9 cellular contexts compared by ENCODE assay signal in the genomic region with DNA sequence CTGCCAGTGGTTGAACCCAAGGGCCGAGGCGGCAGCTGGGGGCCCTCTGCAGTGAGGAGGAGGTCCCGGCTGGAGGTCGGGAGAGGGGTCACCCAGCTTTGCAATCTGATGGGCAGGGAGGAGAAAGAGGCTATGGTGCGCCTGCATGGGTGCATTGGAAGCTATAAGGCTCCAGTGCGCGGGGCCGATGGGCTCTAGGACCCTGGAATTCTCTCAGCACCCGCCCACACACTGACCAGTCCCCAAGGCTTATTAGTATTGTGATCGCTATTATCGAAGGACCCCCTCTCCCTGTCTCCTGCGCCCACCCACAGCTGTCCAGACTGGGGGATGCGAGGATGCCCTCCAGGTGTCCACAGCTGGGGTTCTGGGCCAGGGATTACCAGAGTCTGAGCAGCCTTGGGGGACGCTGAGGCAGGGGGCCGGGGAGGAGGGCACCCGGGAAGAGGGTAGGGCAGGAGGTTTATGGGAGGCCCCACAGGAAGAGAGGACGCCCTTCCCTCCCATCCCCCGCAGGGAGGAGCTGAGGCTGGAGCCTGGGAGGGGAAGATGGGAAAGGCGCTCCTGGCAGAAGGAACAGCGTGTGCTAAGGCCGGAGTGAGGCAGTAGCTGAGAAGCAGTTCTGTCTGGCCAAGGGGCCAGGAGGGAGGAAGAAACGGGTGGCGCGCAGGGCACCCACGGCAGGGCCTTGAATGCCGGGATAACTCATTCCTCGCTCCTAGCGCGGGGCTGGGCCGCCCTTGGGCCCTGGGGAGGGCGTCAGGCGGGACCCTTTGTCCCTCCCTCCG. TPM values are rescaled to one million over a fixed set of nuclear protein-coding genes. Genes with fewer than 3 reads are reported as not detected.
DNase-seq lines count a peak whose midpoint lies in the region; ATAC-seq and TF ChIP-seq lines count a peak whose summit lies in the region.
"Had no signal": no experiment of that assay in that cellular context is flagged by ENCODE, and none has a peak within 500 bp of the region (broad histone marks: within the 10 kb centered on the region; RNA-seq: fewer than 3 reads in every experiment).

No MANE protein-coding gene starts in this region.

- ATAC-seq in stimulated activated effector memory CD8-positive, alpha-beta T cell treated with anti-CD3 and anti-CD28 coated beads, Interleukin-12 subunit alpha, Interleukin-12 subunit beta, amount 100 ng/mL, for 72 hours: peak; percentile 27
- ATAC-seq in HG02973 (IDR thresholded peaks at IDR 0.05; ENCODE audit: unreplicated experiment) (no peak), GM21526 (IDR thresholded peaks at IDR 0.05; ENCODE audit: low FRiP score, unreplicated experiment) (no peak)

- CTCF ChIA-PET in activated CD4-positive, alpha-beta T cell treated with anti-CD3 and anti-CD28 coated beads, Interleukin-2, amount 10 ng/mL, durations not matched to agents 7 days and 5 days (lab: Charles Lee): interaction anchor here (1.0 to 2.7 kb wide), 8 partner anchors 9 to 465 kb away, joined by 4 to 8 read pairs (median 5); no protein-coding TSS in a partner anchor

- H3K4me3 ChIP-seq in astrocyte of the spinal cord (ENCODE audit: low read depth, low read length) (peak overlapping the region; percentile 32), iPS-20b (ENCODE audit: low read length) (peak overlapping the region; percentile 84)

- DNase-seq in H9 (peak; percentile 87), astrocyte of the spinal cord (ENCODE audit: low read depth, low spot score) (peak; percentile 88), H4 (ENCODE audit: low spot score) (no peak)
- no peak for DNase-seq in stimulated activated effector memory CD8-positive, alpha-beta T cell treated with anti-CD3 and anti-CD28 coated beads, Interleukin-12 subunit alpha, Interleukin-12 subunit beta, amount 100 ng/mL, for 72 hours (ENCODE audit: low spot score in 2 of 2)
- no peak for DNase-seq in activated CD4-positive, alpha-beta T cell treated with anti-CD3 and anti-CD28 coated beads, Interleukin-2, amount 10 ng/mL, durations not matched to agents 7 days and 5 days

- no peak overlapping the region for H3K27ac ChIP-seq in H9 (ENCODE audit: insufficient read length, low read depth, low read length)
- H3K27ac ChIP-seq in iPS-20b (ENCODE audit: low read length): no peak overlapping the region

- no peak overlapping the region for H3T11ph ChIP-seq in H9 (ENCODE audit: low read length)

- no peak overlapping the region for H3K56ac ChIP-seq in H9 (ENCODE audit: insufficient read length, low read depth, low read length)

- no peak overlapping the region for H2AFZ ChIP-seq in H9 (ENCODE audit: low read length)

- no peak overlapping the region for H3K23ac ChIP-seq in H9 (ENCODE audit: insufficient read length, low read depth, low read length)

- POLR2A ChIA-PET in activated CD4-positive, alpha-beta T cell treated with anti-CD3 and anti-CD28 coated beads, Interleukin-2, amount 10 ng/mL, durations not matched to agents 7 days and 5 days (lab: Charles Lee): no interaction called here

- no peak overlapping the region for H3K4ac ChIP-seq in H9 (ENCODE audit: low read depth, low read length)

- H3K23me2 ChIP-seq in H9 (ENCODE audit: insufficient read length, low read depth, low read length, poor library complexity, severe bottlenecking): peaks cover 12% of the 10 kb centered on the region

- no peaks in the 10 kb centered on the region for H3K36me3 Mint-ChIP-seq in H9 (ENCODE audit: insufficient read depth in 1 of 3, low read depth in 3 of 3)
- peaks cover 6% of the 10 kb centered on the region for H3K36me3 Mint-ChIP-seq in stimulated activated effector memory CD8-positive, alpha-beta T cell treated with anti-CD3 and anti-CD28 coated beads, Interleukin-12 subunit alpha, Interleukin-12 subunit beta, amount 100 ng/mL, for 72 hours
- no peaks in the 10 kb centered on the region for H3K36me3 Mint-ChIP-seq in activated CD4-positive, alpha-beta T cell treated with anti-CD3 and anti-CD28 coated beads, Interleukin-2, amount 10 ng/mL, durations not matched to agents 7 days and 5 days (ENCODE audit: low read depth)

- H3K4me2 ChIP-seq in H9 (ENCODE audit: insufficient read depth, insufficient read length, low read length): peak overlapping the region; percentile 68

- no peak overlapping the region; the same call in 1 of the 2 replicates for H2BK15ac ChIP-seq in H9 (ENCODE audit: low read depth, low read length)

- no peak overlapping the region for H2BK12ac ChIP-seq in H9 (ENCODE audit: insufficient read length, low read depth, low read length)

- H4K8ac ChIP-seq in H9 (replicated peaks; ENCODE audit: insufficient read length, low read depth, low read length): no peak overlapping the region

- no peak overlapping the region for H2AK5ac ChIP-seq in H9 (ENCODE audit: insufficient read length, low read length)

- no peaks in the 10 kb centered on the region; a peak in 1 of 5 replicates for H3K9me3 Mint-ChIP-seq in H9
- H3K9me3 Mint-ChIP-seq in stimulated activated effector memory CD8-positive, alpha-beta T cell treated with anti-CD3 and anti-CD28 coated beads, Interleukin-12 subunit alpha, Interleukin-12 subunit beta, amount 100 ng/mL, for 72 hours: no peaks in the 10 kb centered on the region
- H3K9me3 Mint-ChIP-seq in activated CD4-positive, alpha-beta T cell treated with anti-CD3 and anti-CD28 coated beads, Interleukin-2, amount 10 ng/mL, durations not matched to agents 7 days and 5 days: no peaks in the 10 kb centered on the region

- H3K27me3 ChIP-seq in H9 (ENCODE audit: insufficient read depth, low read length) (peaks cover 4% of the 10 kb centered on the region; the same call in 1 of the 2 replicates), iPS-20b (ENCODE audit: insufficient read depth, low read length) (peaks cover 47% of the 10 kb centered on the region)

- no peak overlapping the region for H4K5ac ChIP-seq in H9 (ENCODE audit: insufficient read length, low read depth, low read length)

- no peak overlapping the region for H4K91ac ChIP-seq in H9 (ENCODE audit: insufficient read length, low read depth, low read length)

- no peak overlapping the region for H3K27ac Mint-ChIP-seq in H9
- H3K27ac Mint-ChIP-seq in stimulated activated effector memory CD8-positive, alpha-beta T cell treated with anti-CD3 and anti-CD28 coated beads, Interleukin-12 subunit alpha, Interleukin-12 subunit beta, amount 100 ng/mL, for 72 hours: peak overlapping the region; percentile 63
- H3K27ac Mint-ChIP-seq in activated CD4-positive, alpha-beta T cell treated with anti-CD3 and anti-CD28 coated beads, Interleukin-2, amount 10 ng/mL, durations not matched to agents 7 days and 5 days: no peak overlapping the region

- H4K20me1 ChIP-seq in H9 (ENCODE audit: control insufficient read depth, insufficient read depth, insufficient read length): no peaks in the 10 kb centered on the region

- H2BK5ac ChIP-seq in H9 (ENCODE audit: insufficient read length, low read length): no peak overlapping the region

- TF ChIP-seq CTCF in H9 (conservative IDR thresholded peaks at IDR 0.05) (no peak), astrocyte of the spinal cord (IDR thresholded peaks at IDR 0.05; ENCODE audit: low read depth, low read length) (no peak)

- in situ Hi-C loops in astrocyte of the spinal cord (cut with HindIII; ENCODE audit: low sequenced_read_pairs): no loop called here

- H3K9me3 ChIP-seq in H9 (ENCODE audit: control insufficient read depth, low read depth, low read length): no peaks in the 10 kb centered on the region
- no peaks in the 10 kb centered on the region for H3K9me3 ChIP-seq in iPS-20b (ENCODE audit: insufficient read depth, low read depth, low read length)

- H3K4me1 Mint-ChIP-seq in H9: peaks cover 36 to 44% of the 10 kb centered on the region in 2 experiments
- H3K4me1 Mint-ChIP-seq in stimulated activated effector memory CD8-positive, alpha-beta T cell treated with anti-CD3 and anti-CD28 coated beads, Interleukin-12 subunit alpha, Interleukin-12 subunit beta, amount 100 ng/mL, for 72 hours: peaks cover 29% of the 10 kb centered on the region
- peaks cover 29% of the 10 kb centered on the region for H3K4me1 Mint-ChIP-seq in activated CD4-positive, alpha-beta T cell treated with anti-CD3 and anti-CD28 coated beads, Interleukin-2, amount 10 ng/mL, durations not matched to agents 7 days and 5 days

- no CpG with 5 or more reads among the region's 33 CpGs for WGBS in H9 (ENCODE audit: extremely low coverage, insufficient read length, low lambda C conversion rate)

- H3K4me3 Mint-ChIP-seq in H9: peak overlapping the region; percentile 70 to 82
- H3K4me3 Mint-ChIP-seq in stimulated activated effector memory CD8-positive, alpha-beta T cell treated with anti-CD3 and anti-CD28 coated beads, Interleukin-12 subunit alpha, Interleukin-12 subunit beta, amount 100 ng/mL, for 72 hours: peak overlapping the region; percentile 60
- no peak overlapping the region for H3K4me3 Mint-ChIP-seq in activated CD4-positive, alpha-beta T cell treated with anti-CD3 and anti-CD28 coated beads, Interleukin-2, amount 10 ng/mL, durations not matched to agents 7 days and 5 days

- peaks cover 8% of the 10 kb centered on the region; the same call in 1 of the 2 replicates for H3K4me1 ChIP-seq in H9 (ENCODE audit: insufficient read depth, low read length)
- H3K4me1 ChIP-seq in iPS-20b (ENCODE audit: insufficient read depth, low read length): peaks cover 10% of the 10 kb centered on the region; the same call in 1 of the 2 replicates

- H3K27me3 Mint-ChIP-seq in H9 (ENCODE audit: low read depth): peaks cover 54% of the 10 kb centered on the region
- H3K27me3 Mint-ChIP-seq in activated CD4-positive, alpha-beta T cell treated with anti-CD3 and anti-CD28 coated beads, Interleukin-2, amount 10 ng/mL, durations not matched to agents 7 days and 5 days: peaks cover 14% of the 10 kb centered on the region

- no peak overlapping the region for H2BK120ac ChIP-seq in H9 (ENCODE audit: low read depth, low read length, poor library complexity, severe bottlenecking)

- no peak overlapping the region for H2BK20ac ChIP-seq in H9 (ENCODE audit: low read depth, low read length, poor library complexity, severe bottlenecking)

- H3K14ac ChIP-seq in H9 (ENCODE audit: insufficient read depth, low read length): peak overlapping the region; percentile 45

- H3K79me2 ChIP-seq in H9 (ENCODE audit: insufficient read depth, low read length): no peaks in the 10 kb centered on the region

- H3K79me1 ChIP-seq in H9 (ENCODE audit: insufficient read depth, low read depth, low read length, poor library complexity, severe bottlenecking): no peaks in the 10 kb centered on the region

- H3K9ac ChIP-seq in H9 (ENCODE audit: extremely low read depth, insufficient read length, low read length) (no peak overlapping the region), iPS-20b (ENCODE audit: low read depth, low read length) (peak overlapping the region; percentile 53; the same call in 1 of the 2 replicates)

- H3K18ac ChIP-seq in H9 (ENCODE audit: insufficient read length, low read depth, low read length): peak overlapping the region; percentile 76

- no peaks in the 10 kb centered on the region for H3K36me3 ChIP-seq in iPS-20b (ENCODE audit: insufficient read depth, low read depth, low read length)

RNA-seq across cellular contexts. Expression of gene C9orf50, which starts 24.2 kb away (rescaled TPM):
- not detected in 2 replicates for total RNA-seq in H9 (2021)
- total RNA-seq in H4 (2014; rRNA removed; shearing (Covaris generic)): not detected in 2 replicates
- not detected for total RNA-seq in activated CD4-positive, alpha-beta T cell treated with anti-CD3 and anti-CD28 coated beads, Interleukin-2, amount 10 ng/mL, durations not matched to agents 7 days and 5 days
- total RNA-seq: frontal cortex had no signal

RNA-seq across cellular contexts. Expression of gene NTMT1, which starts 29.2 kb away (rescaled TPM):
- total RNA-seq in H9 (2021): 57.9 and 63.3 TPM in 2 replicates
- 42.0 and 47.8 TPM in 2 replicates for total RNA-seq in H4 (2014; rRNA removed; shearing (Covaris generic))
- total RNA-seq in activated CD4-positive, alpha-beta T cell treated with anti-CD3 and anti-CD28 coated beads, Interleukin-2, amount 10 ng/mL, durations not matched to agents 7 days and 5 days: 10 to 100 TPM; 28.5 to 33.9 TPM

RNA-seq across cellular contexts. Expression of gene ASB6, which starts 45.2 kb away (rescaled TPM):
- total RNA-seq in H9 (2021): 21.0 and 21.6 TPM in 2 replicates
- total RNA-seq in H4 (2014; rRNA removed; shearing (Covaris generic)): 8.3 and 13.3 TPM in 2 replicates
- 10 to 100 TPM; 24.1 to 26.6 TPM for total RNA-seq in activated CD4-positive, alpha-beta T cell treated with anti-CD3 and anti-CD28 coated beads, Interleukin-2, amount 10 ng/mL, durations not matched to agents 7 days and 5 days

Comparison
In these comparisons a context has a peak if more than half of its experiments do, and no peak if none do; other contexts are left out.
1. DNase-seq: peak in H9 (single experiment) and astrocyte of the spinal cord (single experiment); none in stimulated activated effector memory CD8-positive, alpha-beta T cell treated with anti-CD3 and anti-CD28 coated beads, Interleukin-12 subunit alpha, Interleukin-12 subunit beta, amount 100 ng/mL, for 72 hours (0 of 2), H4 (single experiment) and activated CD4-positive, alpha-beta T cell treated with anti-CD3 and anti-CD28 coated beads, Interleukin-2, amount 10 ng/mL, durations not matched to agents 7 days and 5 days (single experiment).